ENCODE assay signal across 9 cellular contexts in genomic region chr6:41039060-41039998, GRCh38. TPM values are rescaled to one million over a fixed set of nuclear protein-coding genes. Genes with fewer than 3 reads are reported as not detected.
DNase-seq lines count a peak whose midpoint lies in the region; ATAC-seq, FAIRE-seq and TF ChIP-seq lines count a peak whose summit lies in the region.
"Had no signal": no experiment of that assay in that cellular context is flagged by ENCODE, and none has a peak within 500 bp of the region (broad histone marks: within the 10 kb centered on the region; RNA-seq: fewer than 3 reads in every experiment).

TSS of gene UNC5CL (minus strand) at chr6:41039221. CDS start at chr6:41035074, 4,147 bp downstream.

- SMC1A ChIA-PET in GM12878 (lab: Charles Lee; ENCODE audit: uncharacterized antibody, unreplicated experiment) = interaction anchor here (0.8 to 2.9 kb wide), 5 partner anchors 10 to 23 kb away, joined by 3 to 13 read pairs (median 3); partner anchors contain the start of gene APOBEC2

- H4K20me1 ChIP-seq in GM12878 (ENCODE audit: control insufficient read depth, insufficient read depth) = no peaks in the 10 kb centered on the region

- FAIRE-seq in GM12878 (lab: Jason Lieb, UNC) = no peak
- peak; percentile 66 for FAIRE-seq in islet of Langerhans (lab: Jason Lieb, UNC)

- peak; percentile 43 for TF ChIP-seq RAD21 in GM12878 (IDR thresholded peaks at IDR 0.05; ENCODE audit: insufficient read depth, low read depth, low read length)

- H3K79me2 ChIP-seq in GM12878 (ENCODE audit: control insufficient read depth, insufficient read depth, low read length) = no peaks in the 10 kb centered on the region

- H3K9me3 ChIP-seq in GM12878 (replicated peaks; ENCODE audit: control insufficient read depth, insufficient read depth, low read length) = no peaks in the 10 kb centered on the region

- H3K4me1 ChIP-seq in GM12878 (ENCODE audit: control insufficient read depth, insufficient read depth, low read length) = no peaks in the 10 kb centered on the region

- no peaks in the 10 kb centered on the region for H3K27me3 ChIP-seq in GM12878 (replicated peaks in 1 of 2; ENCODE audit: control insufficient read depth in 2 of 2, insufficient read depth in 2 of 2, low read length in 1 of 2)

- no peak within 1 kb of the TSS for H3K4me3 ChIP-seq in GM12878
- H3K4me3 ChIP-seq: SK-N-MC had no signal

- peak; percentile 87 for DNase-seq in DMS53 (lab: John Stamatoyannopoulos, UW)
- peak in 68 of 76 experiments; percentile 18 to 96 (median 62) for DNase-seq in HUDEP-2 (lab: John Stamatoyannopoulos, UW; ENCODE audit: unreplicated experiment in 76 of 76)
- DNase-seq in T follicular helper cell (ENCODE audit: low read depth) = peak; percentile 27
- no peak for DNase-seq in GM12878 (ENCODE audit: low read depth, low spot score)
- peak; percentile 24 to 65 (median 32) for DNase-seq in stimulated activated CD4-positive, alpha-beta T cell treated with anti-CD3 and anti-CD28 coated beads, TNF-alpha, amount 100 ng/mL, for 48 hours (ENCODE audit: low read depth in 3 of 3)

- intact Hi-C loops in GM12878 (cut with micrococcal nuclease; ENCODE audit: unreplicated experiment) = no loop called here

- H3K4me2 ChIP-seq in GM12878 (ENCODE audit: control insufficient read depth, insufficient read depth) = no peak within 1 kb of the TSS

- 50% methylated on average over 10 of the region's 10 CpGs for WGBS in GM12878 (ENCODE audit: insufficient coverage, insufficient replicate concordance, low lambda C conversion rate, missing lambda C conversion rate)

- RAD21 ChIA-PET in GM12878 (lab: Charles Lee; ENCODE audit: unreplicated experiment) = interaction anchor here (2.1 kb wide), 1 partner anchor 11 kb away, joined by 5 read pairs; no protein-coding TSS in a partner anchor

- POLR2A ChIA-PET in GM12878 (lab: Charles Lee) = no interaction called here

- H3K36me3 ChIP-seq in GM12878 (ENCODE audit: control insufficient read depth in 2 of 2, insufficient read depth in 2 of 2, low read length in 1 of 2) = no peaks in the 10 kb centered on the region

- TF ChIP-seq EP300 in GM12878 (IDR thresholded peaks at IDR 0.05; ENCODE audit: borderline replicate concordance in 1 of 2, control insufficient read depth in 1 of 2, low read depth in 2 of 2, low read length in 2 of 2) = no peak

- no TSS peak for BruUV-seq in GM12878 (replicated peaks; lab: Mats Ljungman, UMichigan)

- in situ Hi-C loops in GM12878 (cut with MboI) = no loop called here

- no peak within 1 kb of the TSS for H2AFZ ChIP-seq in GM12878 (ENCODE audit: control insufficient read depth, low read depth, low read length)

- TF ChIP-seq POLR2A in GM12878 (IDR thresholded peaks at IDR 0.05; ENCODE audit: low read depth, low read length) = no peak

- CTCF ChIA-PET in GM12878 (lab: Yijun Ruan, JAX) = interaction anchor here (0.6 to 7.7 kb wide), 20 partner anchors 10 to 1339 kb away, joined by 3 to 62 read pairs (median 4); partner anchors contain the start of genes NFYA and OARD1

- H3K9ac ChIP-seq in GM12878 (ENCODE audit: control insufficient read depth, insufficient read depth, low read length) = no peak within 1 kb of the TSS

- TF ChIP-seq CTCF in GM12878 (IDR thresholded peaks at IDR 0.05 in 2 of 3, conservative IDR thresholded peaks at IDR 0.05 in 1 of 3; ENCODE audit: control insufficient read depth in 2 of 3, extremely low read depth in 1 of 3, insufficient read depth in 1 of 3, low read depth in 3 of 3, low read length in 3 of 3) = peak; percentile 69 to 84 (median 77)

- ATAC-seq in GM12878 (peak; percentile 92), GM19328 (IDR thresholded peaks at IDR 0.05; ENCODE audit: unreplicated experiment) (no peak), GM19452 (IDR thresholded peaks at IDR 0.05; ENCODE audit: unreplicated experiment) (no peak)

- no peak within 1 kb of the TSS for H3K27ac ChIP-seq in GM12878 (ENCODE audit: control insufficient read depth, insufficient read depth)
- H3K27ac ChIP-seq: SK-N-MC had no signal

TF ChIP-seq in GM12878, 131 proteins besides CTCF, POLR2A, EP300 and RAD21:
- TF ChIP-seq RUNX3 (IDR thresholded peaks at IDR 0.05; ENCODE audit: low read length) (no peak), SMC3 (IDR thresholded peaks at IDR 0.05; ENCODE audit: borderline replicate concordance, low read length) (peak; percentile 35; the same call in 1 of the 2 replicates), POLR2AphosphoS5 (IDR thresholded peaks at IDR 0.05; ENCODE audit: low read length) (no peak), USF2 (IDR thresholded peaks at IDR 0.05; ENCODE audit: borderline replicate concordance, low read depth, low read length) (no peak), ZNF274 (IDR thresholded peaks at IDR 0.05; ENCODE audit: insufficient read depth, insufficient read length) (no peak), ZBTB40 (IDR thresholded peaks at IDR 0.05; ENCODE audit: borderline replicate concordance) (no peak), BHLHE40 (IDR thresholded peaks at IDR 0.05; ENCODE audit: borderline replicate concordance in 1 of 2, low read depth in 2 of 2, low read length in 1 of 2) (no peak), CHD4 (IDR thresholded peaks at IDR 0.05) (no peak)

RNA-seq across cellular contexts. Expression of gene UNC5CL, which starts in this region (rescaled TPM):
- 5.3 and 6.0 TPM in 2 replicates for total RNA-seq in GM12878 (2013; cell fraction: nucleolus; rRNA removed)
- total RNA-seq in GM12878 (2014; rRNA removed) = 0.93 and 0.96 TPM in 2 replicates
- total RNA-seq in GM12878 (2014; rRNA removed; fragmentation: Illumina TruSeq; extraction: Trizol) = 0.28 and 0.31 TPM in 2 replicates
- total RNA-seq in GM12878 (2021) = 0.48 and 0.74 TPM in 2 replicates
- 1.1 TPM for polyA plus RNA-seq in GM12878 (2011; ENCODE audit: low read depth)
- 1.2 and 1.6 TPM in 2 replicates for polyA plus RNA-seq in GM12878 (2011; rRNA removed)
- 0.70 and 0.87 TPM in 2 replicates for polyA plus RNA-seq in GM12878 (2011; cell fraction: cytosol; rRNA removed)
- 12.0 and 12.9 TPM in 2 replicates for polyA plus RNA-seq in GM12878 (2011; cell fraction: nucleus; rRNA removed)
- polyA plus RNA-seq in GM12878 (2012) = 2.3 TPM in 2 replicates
- 0.32 and 0.46 TPM in 2 replicates for polyA plus RNA-seq in GM12878 (2014; fragmentation: Illumina TruSeq; extraction: Trizol)
- under 1 TPM in 1 of 2 experiments, not detected in 1; 0.11 TPM for polyA plus RNA-seq in GM12878 (2014; fragmentation: Nextera tagmentation; extraction: Ambion mirVana)
- polyA plus RNA-seq in GM12878 (2014; rRNA removed) = 0.74 and 0.96 TPM in 2 replicates
- polyA plus RNA-seq in GM12878 (2016; fragmentation: Nextera tagmentation; extraction: Ambion mirVana) = under 1 TPM; 0.11 to 0.37 TPM
- polyA minus RNA-seq in GM12878 (2011; rRNA and poly(A)+ RNA removed) = 0.37 and 0.62 TPM in 2 replicates
- polyA minus RNA-seq in GM12878 (2011; cell fraction: cytosol; rRNA and poly(A)+ RNA removed) = not detected in 2 replicates
- 1.2 and 1.9 TPM in 2 replicates for polyA minus RNA-seq in GM12878 (2011; cell fraction: nucleus; rRNA and poly(A)+ RNA removed)
